27 cellular contexts compared by ENCODE assay signal in genomic region chr15:44659041-44659440, GRCh38. TPM values are rescaled to one million over a fixed set of nuclear protein-coding genes. Genes with fewer than 3 reads are reported as not detected.
DNase-seq lines count a peak whose midpoint lies in the region; ATAC-seq and TF ChIP-seq lines count a peak whose summit lies in the region.
"Had no signal": no experiment of that assay in that cellular context is flagged by ENCODE, and none has a peak within 500 bp of the region (broad histone marks: within the 10 kb centered on the region; RNA-seq: fewer than 3 reads in every experiment).

No MANE protein-coding gene starts in this region.

- no peak for ATAC-seq in T-helper 17 cell
- ATAC-seq in stimulated activated memory B cell treated with anti-CD40 and anti-IgM and Interleukin-4, amounts not matched to agents 10 μg/mL and 1 μg/mL and 100 μg/mL, for 72 hours = no peak
- ATAC-seq: HepG2, Panc1 had no signal

- H3K36me3 Mint-ChIP-seq in activated naive CD8-positive, alpha-beta T cell = peaks cover 11% of the 10 kb centered on the region
- peaks cover 32% of the 10 kb centered on the region for H3K36me3 Mint-ChIP-seq in activated naive CD8-positive, alpha-beta T cell treated with anti-CD3 and anti-CD28 coated beads for 36 hours
- H3K36me3 Mint-ChIP-seq in T-helper 17 cell (ENCODE audit: low read depth) (peaks cover 8% of the 10 kb centered on the region), immature natural killer cell (peaks cover 21 to 31% (median 22%) of the 10 kb centered on the region in 3 donors)
- peaks cover 20% of the 10 kb centered on the region for H3K36me3 Mint-ChIP-seq in stimulated activated memory B cell treated with anti-CD40 and anti-IgM and Interleukin-4, amounts not matched to agents 10 μg/mL and 1 μg/mL and 100 μg/mL, for 72 hours

- H3K9me3 Mint-ChIP-seq in activated naive CD8-positive, alpha-beta T cell (ENCODE audit: low read depth) = no peaks in the 10 kb centered on the region
- no peaks in the 10 kb centered on the region for H3K9me3 Mint-ChIP-seq in activated naive CD8-positive, alpha-beta T cell treated with anti-CD3 and anti-CD28 coated beads for 36 hours
- no peaks in the 10 kb centered on the region for H3K9me3 Mint-ChIP-seq in immature natural killer cell
- H3K9me3 Mint-ChIP-seq in stimulated activated memory B cell treated with anti-CD40 and anti-IgM and Interleukin-4, amounts not matched to agents 10 μg/mL and 1 μg/mL and 100 μg/mL, for 72 hours = no peaks in the 10 kb centered on the region
- H3K9me3 Mint-ChIP-seq: CD4-positive, alpha-beta T cell had no signal

- intact Hi-C loops in vagina (cut with DNase I) (no loop called here), esophagus squamous epithelium (cut with DNase I) (no loop called here)

- H3K27me3 ChIP-seq in vagina (no peaks in the 10 kb centered on the region), esophagus squamous epithelium (no peaks in the 10 kb centered on the region)
- H3K27me3 ChIP-seq: BE2C, SJCRH30 had no signal

- TF ChIP-seq CTCF in vagina (IDR thresholded peaks at IDR 0.05) (no peak), esophagus squamous epithelium (IDR thresholded peaks at IDR 0.05) (no peak)

- H3K27me3 Mint-ChIP-seq in activated naive CD8-positive, alpha-beta T cell = no peaks in the 10 kb centered on the region
- no peaks in the 10 kb centered on the region for H3K27me3 Mint-ChIP-seq in activated naive CD8-positive, alpha-beta T cell treated with anti-CD3 and anti-CD28 coated beads for 36 hours
- H3K27me3 Mint-ChIP-seq in T-helper 17 cell (no peaks in the 10 kb centered on the region), immature natural killer cell (ENCODE audit: low read depth in 3 of 3) (peaks cover 4 to 13% (median 7%) of the 10 kb centered on the region in 3 donors)
- no peaks in the 10 kb centered on the region for H3K27me3 Mint-ChIP-seq in stimulated activated memory B cell treated with anti-CD40 and anti-IgM and Interleukin-4, amounts not matched to agents 10 μg/mL and 1 μg/mL and 100 μg/mL, for 72 hours
- H3K27me3 Mint-ChIP-seq: CD4-positive, alpha-beta T cell had no signal

- H3K4me3 Mint-ChIP-seq in activated naive CD8-positive, alpha-beta T cell = no peak overlapping the region
- H3K4me3 Mint-ChIP-seq in activated naive CD8-positive, alpha-beta T cell treated with anti-CD3 and anti-CD28 coated beads for 36 hours = no peak overlapping the region
- H3K4me3 Mint-ChIP-seq in T-helper 17 cell = no peak overlapping the region
- no peak overlapping the region for H3K4me3 Mint-ChIP-seq in immature natural killer cell
- no peak overlapping the region for H3K4me3 Mint-ChIP-seq in stimulated activated memory B cell treated with anti-CD40 and anti-IgM and Interleukin-4, amounts not matched to agents 10 μg/mL and 1 μg/mL and 100 μg/mL, for 72 hours
- H3K4me3 Mint-ChIP-seq: CD4-positive, alpha-beta T cell had no signal

- 92 to 98% methylated on average over 4 of the region's 4 CpGs for WGBS in esophagus squamous epithelium, 2 donors

- peaks cover 23% of the 10 kb centered on the region for H3K4me1 ChIP-seq in vagina
- H3K4me1 ChIP-seq in esophagus squamous epithelium = peaks cover 9 to 31% (median 10%) of the 10 kb centered on the region in 3 donors

- TF ChIP-seq POLR2A in vagina (IDR thresholded peaks at IDR 0.05) (no peak), esophagus squamous epithelium (IDR thresholded peaks at IDR 0.05) (no peak)

- H3K36me3 ChIP-seq in vagina = peaks cover 0 to 48% of the 10 kb centered on the region in 2 donors
- H3K36me3 ChIP-seq in esophagus squamous epithelium = peaks cover 2 to 66% (median 6%) of the 10 kb centered on the region in 3 donors

- peak overlapping the region; percentile 4 for H3K27ac Mint-ChIP-seq in activated naive CD8-positive, alpha-beta T cell
- no peak overlapping the region for H3K27ac Mint-ChIP-seq in activated naive CD8-positive, alpha-beta T cell treated with anti-CD3 and anti-CD28 coated beads for 36 hours
- H3K27ac Mint-ChIP-seq in T-helper 17 cell = peak overlapping the region; percentile 16
- peak overlapping the region in 5 of 6 donors; percentile 15 to 56 (median 35) for H3K27ac Mint-ChIP-seq in immature natural killer cell
- peak overlapping the region; percentile 51 for H3K27ac Mint-ChIP-seq in stimulated activated memory B cell treated with anti-CD40 and anti-IgM and Interleukin-4, amounts not matched to agents 10 μg/mL and 1 μg/mL and 100 μg/mL, for 72 hours
- H3K27ac Mint-ChIP-seq: CD4-positive, alpha-beta T cell had no signal

- DNase-seq in activated naive CD8-positive, alpha-beta T cell treated with anti-CD3 and anti-CD28 coated beads for 36 hours = no peak
- DNase-seq in T-helper 17 cell (no peak), immature natural killer cell (no peak), HuH-7 (ENCODE audit: low spot score) (no peak), vagina (ENCODE audit: extremely low spot score in 2 of 2) (no peak), esophagus squamous epithelium (lab: John Stamatoyannopoulos, UW) (no peak)
- DNase-seq: BE2C; Caco-2; CD4-positive, alpha-beta T cell; DMS 273 treated with DMSO at 0.1 percent for 48 hours; DMS79 treated with DMSO at 0.1 percent for 48 hours; GM23248; HCEC 1CT; KBM-7; MM.1S; NCI-H1105; NCI-H2029 treated with DMSO at 0.1 percent for 48 hours; NCI-H226; NCI-H510A treated with DMSO at 0.1 percent for 48 hours; NCI-H774; NK-92 treated with Interleukin-12 subunit alpha and Interleukin-12 subunit beta, amount 100 ng/mL, for 24 hours; SJCRH30 had no signal

- H3K9me3 ChIP-seq in T-helper 17 cell (ENCODE audit: control insufficient read depth, low read length, poor library complexity, severe bottlenecking) = no peaks in the 10 kb centered on the region
- no peaks in the 10 kb centered on the region for H3K9me3 ChIP-seq in vagina
- H3K9me3 ChIP-seq in esophagus squamous epithelium = no peaks in the 10 kb centered on the region
- H3K9me3 ChIP-seq: BE2C, Caco-2, SJCRH30 had no signal

- peaks cover 36% of the 10 kb centered on the region for H3K4me1 Mint-ChIP-seq in activated naive CD8-positive, alpha-beta T cell (ENCODE audit: low read depth)
- peaks cover 35% of the 10 kb centered on the region for H3K4me1 Mint-ChIP-seq in activated naive CD8-positive, alpha-beta T cell treated with anti-CD3 and anti-CD28 coated beads for 36 hours
- H3K4me1 Mint-ChIP-seq in T-helper 17 cell = peaks cover 27% of the 10 kb centered on the region
- peaks cover 31 to 60% of the 10 kb centered on the region in 2 donors for H3K4me1 Mint-ChIP-seq in immature natural killer cell
- H3K4me1 Mint-ChIP-seq in stimulated activated memory B cell treated with anti-CD40 and anti-IgM and Interleukin-4, amounts not matched to agents 10 μg/mL and 1 μg/mL and 100 μg/mL, for 72 hours = peaks cover 25% of the 10 kb centered on the region

- H3K27ac ChIP-seq in vagina (no peak overlapping the region), esophagus squamous epithelium (no peak overlapping the region)
- H3K27ac ChIP-seq: GM23248, HL-60, SJCRH30 had no signal

- H3K4me3 ChIP-seq in vagina (no peak overlapping the region), esophagus squamous epithelium (no peak overlapping the region)
- H3K4me3 ChIP-seq: GM23248, SJCRH30 had no signal

RNA-seq across cellular contexts. Expression of gene SPG11, which starts 4.4 kb away (rescaled TPM):
- total RNA-seq in activated naive CD8-positive, alpha-beta T cell treated with anti-CD3 and anti-CD28 coated beads for 36 hours = 10 to 100 TPM; 47.6 to 51.5 TPM
- total RNA-seq in T-helper 17 cell (10 to 100 TPM; 71.0 to 76.4 TPM), vagina (98.2 TPM), esophagus squamous epithelium (10 to 100 TPM; 43.9 to 84.3 (median 50.0) TPM)
- 10 to 100 TPM; 22.0 to 37.3 (median 26.1) TPM for polyA plus RNA-seq in immature natural killer cell

RNA-seq across cellular contexts. Expression of gene PATL2, which starts 52.1 kb away (rescaled TPM):
- 1 to 10 TPM; 7.0 to 8.6 TPM for total RNA-seq in activated naive CD8-positive, alpha-beta T cell treated with anti-CD3 and anti-CD28 coated beads for 36 hours
- total RNA-seq in T-helper 17 cell (10 to 100 TPM; 24.8 to 26.7 TPM), vagina (not detected), esophagus squamous epithelium (1 to 10 TPM in 1 of 4 donors, not detected in 3; 1.3 TPM)
- polyA plus RNA-seq in immature natural killer cell = 10 to 100 TPM; 24.8 to 49.1 (median 41.4) TPM
- total RNA-seq: GM23248, SJCRH30 had no signal

RNA-seq across cellular contexts. Expression of gene B2M, which starts 52.3 kb away (rescaled TPM):
- 1,000 to 10,000 TPM; 3,772 to 3,785 TPM for total RNA-seq in activated naive CD8-positive, alpha-beta T cell treated with anti-CD3 and anti-CD28 coated beads for 36 hours
- total RNA-seq in T-helper 17 cell (1,000 to 10,000 TPM; 6,241 to 6,591 TPM), vagina (2,630 TPM), esophagus squamous epithelium (1,000 to 10,000 TPM in 3 of 4 donors, 100 to 1,000 TPM in 1; 992 to 4,464 (median 1,820) TPM)
- polyA plus RNA-seq in immature natural killer cell = over 10,000 TPM; 41,154 to 70,702 (median 45,494) TPM
